ENCODE assay signal across 8 cellular contexts in genomic region chr15:99438691-99439523, GRCh38.
A peak's percentile ranks its signal among the peaks of the same experiment; 100 is the strongest.
DNase-seq lines count a peak whose midpoint lies in the region; ATAC-seq and TF ChIP-seq lines count a peak whose summit lies in the region.

No MANE protein-coding gene starts in this region.

- peak overlapping the region in 1 of 2 donors; percentile 72 for H3K27ac Mint-ChIP-seq in activated naive CD4-positive, alpha-beta T cell treated with anti-CD3 and anti-CD28 coated beads, Interleukin-2, amount 50 U/mL, for 72 hours
- H3K27ac Mint-ChIP-seq in stimulated activated naive B cell treated with anti-CD40 and anti-IgM and Interleukin-4, amounts not matched to agents 10 μg/mL and 1 μg/mL and 100 μg/mL, for 72 hours, result peak overlapping the region; percentile 60

- H3K27me3 Mint-ChIP-seq in stimulated activated naive B cell treated with anti-CD40 and anti-IgM and Interleukin-4, amounts not matched to agents 10 μg/mL and 1 μg/mL and 100 μg/mL, for 72 hours, result no peaks in the 10 kb centered on the region

- H3K4me3 Mint-ChIP-seq in stimulated activated naive B cell treated with anti-CD40 and anti-IgM and Interleukin-4, amounts not matched to agents 10 μg/mL and 1 μg/mL and 100 μg/mL, for 72 hours, result no peak overlapping the region

- peaks cover 53 to 77% of the 10 kb centered on the region in 2 donors for H3K4me1 Mint-ChIP-seq in stimulated activated naive B cell treated with anti-CD40 and anti-IgM and Interleukin-4, amounts not matched to agents 10 μg/mL and 1 μg/mL and 100 μg/mL, for 72 hours

- DNase-seq in NCI-H69 (lab: John Stamatoyannopoulos, UW) (peak; percentile 12), left kidney (ENCODE audit: low read depth, low spot score) (peak; percentile 59), GM10266 (ENCODE audit: extremely low spot score) (no peak), OCI-M2 (lab: John Stamatoyannopoulos, UW; ENCODE audit: unreplicated experiment) (no peak), NCI-H1417 (lab: John Stamatoyannopoulos, UW) (no peak), hippocampal formation (lab: John Stamatoyannopoulos, UW) (no peak)
- peak; percentile 2 to 26 for DNase-seq in activated naive CD4-positive, alpha-beta T cell treated with anti-CD3 and anti-CD28 coated beads, Interleukin-2, amount 50 U/mL, for 72 hours (ENCODE audit: low spot score in 2 of 2)
- DNase-seq in stimulated activated naive B cell treated with anti-CD40 and anti-IgM and Interleukin-4, amounts not matched to agents 10 μg/mL and 1 μg/mL and 100 μg/mL, for 72 hours, result no peak

- TF ChIP-seq CTCF in GM10266 (IDR thresholded peaks at IDR 0.05; ENCODE audit: control insufficient read depth, insufficient read depth, low read depth, missing control alignments), result no peak

- no peaks in the 10 kb centered on the region for H3K36me3 Mint-ChIP-seq in activated naive CD4-positive, alpha-beta T cell treated with anti-CD3 and anti-CD28 coated beads, Interleukin-2, amount 50 U/mL, for 72 hours
- H3K36me3 Mint-ChIP-seq in stimulated activated naive B cell treated with anti-CD40 and anti-IgM and Interleukin-4, amounts not matched to agents 10 μg/mL and 1 μg/mL and 100 μg/mL, for 72 hours, result no peaks in the 10 kb centered on the region

- H3K9me3 Mint-ChIP-seq in activated naive CD4-positive, alpha-beta T cell treated with anti-CD3 and anti-CD28 coated beads, Interleukin-2, amount 50 U/mL, for 72 hours, result no peaks in the 10 kb centered on the region
- no peaks in the 10 kb centered on the region for H3K9me3 Mint-ChIP-seq in stimulated activated naive B cell treated with anti-CD40 and anti-IgM and Interleukin-4, amounts not matched to agents 10 μg/mL and 1 μg/mL and 100 μg/mL, for 72 hours

- peak in 1 of 2 donors; percentile 14 for ATAC-seq in activated naive CD4-positive, alpha-beta T cell treated with anti-CD3 and anti-CD28 coated beads, Interleukin-2, amount 50 U/mL, for 72 hours
- ATAC-seq in stimulated activated naive B cell treated with anti-CD40 and anti-IgM and Interleukin-4, amounts not matched to agents 10 μg/mL and 1 μg/mL and 100 μg/mL, for 72 hours (replicated peaks), result no peak

Comparison
In these comparisons a context has a peak if more than half of its experiments do, and no peak if none do; other contexts are left out.
1. DNase-seq: peak in NCI-H69 (single experiment), activated naive CD4-positive, alpha-beta T cell treated with anti-CD3 and anti-CD28 coated beads, Interleukin-2, amount 50 U/mL, for 72 hours (2 of 2) and left kidney (single experiment); none in stimulated activated naive B cell treated with anti-CD40 and anti-IgM and Interleukin-4, amounts not matched to agents 10 μg/mL and 1 μg/mL and 100 μg/mL, for 72 hours (single experiment), GM10266 (single experiment), OCI-M2 (single experiment), NCI-H1417 (0 of 3) and hippocampal formation (0 of 2).